ENCODE assay signal across 8 cellular contexts in the genomic region with DNA sequence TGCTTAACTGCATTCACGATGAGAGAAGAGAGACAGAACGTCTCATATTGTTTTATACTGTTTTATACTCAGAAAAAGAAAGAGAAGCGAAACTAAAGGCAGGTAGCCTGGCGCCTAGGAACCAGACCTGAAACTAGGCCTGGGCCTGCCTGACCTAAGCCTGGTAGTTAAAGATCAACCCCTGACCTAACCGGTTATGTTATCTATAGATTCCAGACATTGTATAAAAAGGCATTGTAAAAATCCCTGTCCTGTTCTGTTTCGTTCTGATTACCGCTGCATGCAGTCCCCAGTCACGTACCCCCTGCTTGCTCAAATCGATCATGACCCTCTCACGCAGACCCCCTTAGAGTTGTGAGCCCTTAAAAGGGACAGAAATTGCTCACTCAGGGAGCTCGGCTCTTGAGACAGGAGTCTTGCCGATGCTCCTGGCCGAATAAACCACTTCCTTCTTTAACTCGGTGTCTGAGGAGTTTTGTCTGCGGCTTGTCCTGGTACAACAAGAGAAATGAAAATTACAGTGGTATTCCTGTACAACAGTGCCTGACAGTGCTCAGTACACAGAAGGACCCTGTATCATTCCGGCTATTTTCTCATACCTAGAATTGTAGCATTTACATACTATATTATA.
DNase-seq lines count a peak whose midpoint lies in the region; ATAC-seq, FAIRE-seq and TF ChIP-seq lines count a peak whose summit lies in the region.
"Not testable (repeated sequence)": the region's sequence is repeated elsewhere in the genome, so short reads cannot be mapped to it uniquely, and the experiment has no call there.

No MANE protein-coding gene starts in this region.

- peaks cover 60% of the 10 kb centered on the region for H3K4me1 ChIP-seq in CD8-positive, alpha-beta T cell (ENCODE audit: insufficient read depth, low read length)
- H3K4me1 ChIP-seq in OCI-LY7 (ENCODE audit: insufficient read depth, low read length, poor library complexity, severe bottlenecking) = peaks cover 98% of the 10 kb centered on the region
- H3K4me1 ChIP-seq in naive thymus-derived CD4-positive, alpha-beta T cell (ENCODE audit: control insufficient read depth in 2 of 2, insufficient read depth in 2 of 2, low read length in 2 of 2) = peaks cover 41 to 44% of the 10 kb centered on the region in 2 donors

- not testable (repeated sequence) for H3K27me3 Mint-ChIP-seq in CD8-positive, alpha-beta T cell (ENCODE audit: low read depth); activated CD4-positive, alpha-beta memory T cell treated with anti-CD3 and anti-CD28 coated beads for 36 hours; activated T-helper 2 cell treated with anti-CD3 and anti-CD28 coated beads, Interferon-gamma antibody, Interleukin-2, Interleukin-4, amounts not matched to agents 10 μg/mL and 5 μg/mL and 100 μg/mL, durations not matched to agents 14 hours and 24 hours and 36 hours (ENCODE audit: low read depth); effector memory CD8-positive, alpha-beta T cell; naive thymus-derived CD4-positive, alpha-beta T cell; stimulated activated naive B cell treated with anti-CD40 and anti-IgM and Interleukin-4, amounts not matched to agents 10 μg/mL and 1 μg/mL and 100 μg/mL, for 72 hours

- peak overlapping the region; percentile 84 for H3K27ac Mint-ChIP-seq in CD8-positive, alpha-beta T cell
- H3K27ac Mint-ChIP-seq in activated CD4-positive, alpha-beta memory T cell treated with anti-CD3 and anti-CD28 coated beads for 36 hours = peak overlapping the region; percentile 88
- H3K27ac Mint-ChIP-seq in activated T-helper 2 cell treated with anti-CD3 and anti-CD28 coated beads, Interferon-gamma antibody, Interleukin-2, Interleukin-4, amounts not matched to agents 10 μg/mL and 5 μg/mL and 100 μg/mL, durations not matched to agents 14 hours and 24 hours and 36 hours = peak overlapping the region; percentile 58
- peak overlapping the region; percentile 86 to 98 for H3K27ac Mint-ChIP-seq in effector memory CD8-positive, alpha-beta T cell
- peak overlapping the region in 7 of 9 donors; percentile 24 to 85 (median 72) for H3K27ac Mint-ChIP-seq in naive thymus-derived CD4-positive, alpha-beta T cell
- H3K27ac Mint-ChIP-seq in stimulated activated naive B cell treated with anti-CD40 and anti-IgM and Interleukin-4, amounts not matched to agents 10 μg/mL and 1 μg/mL and 100 μg/mL, for 72 hours = peak overlapping the region; percentile 85

- H4K20me1 ChIP-seq in OCI-LY7 (ENCODE audit: insufficient read depth, low read length) = not testable (repeated sequence)

- not testable (repeated sequence) for H2AFZ ChIP-seq in OCI-LY7 (ENCODE audit: low read length)

- peak; percentile 80 for FAIRE-seq in GM19239 (lab: Jason Lieb, UNC)

- not testable (repeated sequence) for TF ChIP-seq CTCF in CD8-positive, alpha-beta T cell (IDR thresholded peaks at IDR 0.05); OCI-LY7 (conservative IDR thresholded peaks at IDR 0.05; ENCODE audit: low read length)

- H3K36me3 ChIP-seq in CD8-positive, alpha-beta T cell (ENCODE audit: insufficient read depth, low read length); naive thymus-derived CD4-positive, alpha-beta T cell (ENCODE audit: control insufficient read depth in 2 of 3, insufficient read depth in 3 of 3, low read length in 3 of 3): not testable (repeated sequence)
- peaks cover 11% of the 10 kb centered on the region for H3K36me3 ChIP-seq in OCI-LY7 (ENCODE audit: insufficient read depth, low read length)

- POLR2A ChIA-PET in CD8-positive, alpha-beta T cell (lab: Charles Lee) = interaction anchor here (0.9 kb wide), 1 partner anchor 18 kb away, joined by 3 read pairs; no protein-coding TSS in a partner anchor
- POLR2A ChIA-PET in OCI-LY7 (lab: Charles Lee) = interaction anchor here (0.7 to 1.9 kb wide), 2 partner anchors 18 to 49 kb away, joined by 3 to 5 read pairs; no protein-coding TSS in a partner anchor
- POLR2A ChIA-PET in activated CD4-positive, alpha-beta memory T cell treated with anti-CD3 and anti-CD28 coated beads for 36 hours (lab: Charles Lee) = not testable (repeated sequence)
- POLR2A ChIA-PET in naive thymus-derived CD4-positive, alpha-beta T cell (lab: Charles Lee) = interaction anchor here (0.7 kb wide), 1 partner anchor 15 kb away, joined by 4 read pairs; no protein-coding TSS in a partner anchor

- not testable (repeated sequence) for H3K4me3 ChIP-seq in CD8-positive, alpha-beta T cell (ENCODE audit: low read depth, low read length); naive thymus-derived CD4-positive, alpha-beta T cell (ENCODE audit: low read length)
- peak overlapping the region; percentile 23 for H3K4me3 ChIP-seq in OCI-LY7 (ENCODE audit: low read depth, low read length, poor library complexity, severe bottlenecking)

- H3K9me3 Mint-ChIP-seq in CD8-positive, alpha-beta T cell; activated CD4-positive, alpha-beta memory T cell treated with anti-CD3 and anti-CD28 coated beads for 36 hours; activated T-helper 2 cell treated with anti-CD3 and anti-CD28 coated beads, Interferon-gamma antibody, Interleukin-2, Interleukin-4, amounts not matched to agents 10 μg/mL and 5 μg/mL and 100 μg/mL, durations not matched to agents 14 hours and 24 hours and 36 hours; effector memory CD8-positive, alpha-beta T cell; naive thymus-derived CD4-positive, alpha-beta T cell; stimulated activated naive B cell treated with anti-CD40 and anti-IgM and Interleukin-4, amounts not matched to agents 10 μg/mL and 1 μg/mL and 100 μg/mL, for 72 hours: not testable (repeated sequence)

- ATAC-seq in CD8-positive, alpha-beta T cell; effector memory CD8-positive, alpha-beta T cell (replicated peaks); naive thymus-derived CD4-positive, alpha-beta T cell: not testable (repeated sequence)
- ATAC-seq in stimulated activated naive B cell treated with anti-CD40 and anti-IgM and Interleukin-4, amounts not matched to agents 10 μg/mL and 1 μg/mL and 100 μg/mL, for 72 hours (replicated peaks) = peak; percentile 42 to 57

- not testable (repeated sequence) for H3K27ac ChIP-seq in CD8-positive, alpha-beta T cell (ENCODE audit: low read depth, low read length); naive thymus-derived CD4-positive, alpha-beta T cell (ENCODE audit: low read depth, low read length)
- peak overlapping the region; percentile 97 for H3K27ac ChIP-seq in OCI-LY7 (ENCODE audit: low read depth, low read length, poor library complexity, severe bottlenecking)

- intact Hi-C loops in CD8-positive, alpha-beta T cell (cut with DNase I, micrococcal nuclease) = loop anchor here in 1 of 2 experiments (2.0 kb wide), 1 partner anchor 17 kb away; no protein-coding TSS in a partner anchor
- intact Hi-C loops in OCI-LY7 (cut with micrococcal nuclease; ENCODE audit: unreplicated experiment); activated CD4-positive, alpha-beta memory T cell treated with anti-CD3 and anti-CD28 coated beads for 36 hours (cut with micrococcal nuclease); activated T-helper 2 cell treated with anti-CD3 and anti-CD28 coated beads, Interferon-gamma antibody, Interleukin-2, Interleukin-4, amounts not matched to agents 10 μg/mL and 5 μg/mL and 100 μg/mL, durations not matched to agents 14 hours and 24 hours and 36 hours (cut with micrococcal nuclease); naive thymus-derived CD4-positive, alpha-beta T cell (cut with micrococcal nuclease): not testable (repeated sequence)

- H3K4me3 Mint-ChIP-seq in CD8-positive, alpha-beta T cell = peak overlapping the region; percentile 61
- H3K4me3 Mint-ChIP-seq in activated CD4-positive, alpha-beta memory T cell treated with anti-CD3 and anti-CD28 coated beads for 36 hours = peak overlapping the region; percentile 69
- H3K4me3 Mint-ChIP-seq in activated T-helper 2 cell treated with anti-CD3 and anti-CD28 coated beads, Interferon-gamma antibody, Interleukin-2, Interleukin-4, amounts not matched to agents 10 μg/mL and 5 μg/mL and 100 μg/mL, durations not matched to agents 14 hours and 24 hours and 36 hours (ENCODE audit: low read depth) = not testable (repeated sequence)
- H3K4me3 Mint-ChIP-seq in effector memory CD8-positive, alpha-beta T cell = peak overlapping the region; percentile 76 to 82
- peak overlapping the region in 4 of 10 donors; percentile 18 to 40 (median 28) for H3K4me3 Mint-ChIP-seq in naive thymus-derived CD4-positive, alpha-beta T cell
- peak overlapping the region; percentile 54 to 72 for H3K4me3 Mint-ChIP-seq in stimulated activated naive B cell treated with anti-CD40 and anti-IgM and Interleukin-4, amounts not matched to agents 10 μg/mL and 1 μg/mL and 100 μg/mL, for 72 hours

- BruUV-seq in OCI-LY7 (replicated peaks; lab: Mats Ljungman, UMichigan) = not testable (repeated sequence)

- peaks cover 19% of the 10 kb centered on the region for H3K36me3 Mint-ChIP-seq in CD8-positive, alpha-beta T cell
- not testable (repeated sequence) for H3K36me3 Mint-ChIP-seq in activated CD4-positive, alpha-beta memory T cell treated with anti-CD3 and anti-CD28 coated beads for 36 hours
- peaks cover 36% of the 10 kb centered on the region for H3K36me3 Mint-ChIP-seq in activated T-helper 2 cell treated with anti-CD3 and anti-CD28 coated beads, Interferon-gamma antibody, Interleukin-2, Interleukin-4, amounts not matched to agents 10 μg/mL and 5 μg/mL and 100 μg/mL, durations not matched to agents 14 hours and 24 hours and 36 hours (ENCODE audit: low read depth)
- peaks cover 18% of the 10 kb centered on the region for H3K36me3 Mint-ChIP-seq in effector memory CD8-positive, alpha-beta T cell (ENCODE audit: insufficient read depth)
- H3K36me3 Mint-ChIP-seq in naive thymus-derived CD4-positive, alpha-beta T cell = peaks cover 0 to 23% (median 16%) of the 10 kb centered on the region in 5 donors
- peaks cover 10 to 19% of the 10 kb centered on the region in 2 donors for H3K36me3 Mint-ChIP-seq in stimulated activated naive B cell treated with anti-CD40 and anti-IgM and Interleukin-4, amounts not matched to agents 10 μg/mL and 1 μg/mL and 100 μg/mL, for 72 hours

- peak overlapping the region; percentile 69 for H3K4me2 ChIP-seq in OCI-LY7 (ENCODE audit: low read length)

- H3K9me3 ChIP-seq in CD8-positive, alpha-beta T cell (ENCODE audit: low read length); OCI-LY7 (ENCODE audit: low read length); naive thymus-derived CD4-positive, alpha-beta T cell (ENCODE audit: control insufficient read depth in 2 of 3, low read length in 3 of 3): not testable (repeated sequence)

- CTCF ChIA-PET in CD8-positive, alpha-beta T cell (lab: Charles Lee) = interaction anchor here (1.5 kb wide), 1 partner anchor 15 kb away, joined by 3 read pairs; no protein-coding TSS in a partner anchor
- CTCF ChIA-PET in OCI-LY7 (lab: Charles Lee; ENCODE audit: unreplicated experiment); activated CD4-positive, alpha-beta memory T cell treated with anti-CD3 and anti-CD28 coated beads for 36 hours (lab: Charles Lee): not testable (repeated sequence)
- CTCF ChIA-PET in naive thymus-derived CD4-positive, alpha-beta T cell (lab: Charles Lee) = interaction anchor here (0.6 kb wide), 1 partner anchor 18 kb away, joined by 3 read pairs; no protein-coding TSS in a partner anchor

- H3K27me3 ChIP-seq in CD8-positive, alpha-beta T cell (ENCODE audit: insufficient read depth, low read length); naive thymus-derived CD4-positive, alpha-beta T cell (ENCODE audit: control insufficient read depth in 2 of 2, insufficient read depth in 2 of 2, low read length in 2 of 2): not testable (repeated sequence)

- H3K9me2 ChIP-seq in OCI-LY7 (ENCODE audit: insufficient read depth, low read length) = not testable (repeated sequence)

- H3K4me1 Mint-ChIP-seq in CD8-positive, alpha-beta T cell (ENCODE audit: low read depth) = peaks cover 80% of the 10 kb centered on the region
- H3K4me1 Mint-ChIP-seq in activated CD4-positive, alpha-beta memory T cell treated with anti-CD3 and anti-CD28 coated beads for 36 hours (ENCODE audit: low read depth) = peaks cover 85% of the 10 kb centered on the region
- H3K4me1 Mint-ChIP-seq in activated T-helper 2 cell treated with anti-CD3 and anti-CD28 coated beads, Interferon-gamma antibody, Interleukin-2, Interleukin-4, amounts not matched to agents 10 μg/mL and 5 μg/mL and 100 μg/mL, durations not matched to agents 14 hours and 24 hours and 36 hours (ENCODE audit: low read depth) = peaks cover 64% of the 10 kb centered on the region
- H3K4me1 Mint-ChIP-seq in effector memory CD8-positive, alpha-beta T cell (ENCODE audit: low read depth in 2 of 2) = peaks cover 46 to 76% of the 10 kb centered on the region in 2 donors
- peaks cover 41 to 91% (median 88%) of the 10 kb centered on the region in 7 donors for H3K4me1 Mint-ChIP-seq in naive thymus-derived CD4-positive, alpha-beta T cell
- H3K4me1 Mint-ChIP-seq in stimulated activated naive B cell treated with anti-CD40 and anti-IgM and Interleukin-4, amounts not matched to agents 10 μg/mL and 1 μg/mL and 100 μg/mL, for 72 hours = peaks cover 24 to 57% of the 10 kb centered on the region in 2 donors

- DNase-seq in CD8-positive, alpha-beta T cell; GM19239 (ENCODE audit: insufficient read length, low spot score); OCI-LY7 (ENCODE audit: low spot score); activated T-helper 2 cell treated with anti-CD3 and anti-CD28 coated beads, Interferon-gamma antibody, Interleukin-2, Interleukin-4, amounts not matched to agents 10 μg/mL and 5 μg/mL and 100 μg/mL, durations not matched to agents 14 hours and 24 hours and 36 hours (ENCODE audit: low spot score); effector memory CD8-positive, alpha-beta T cell; naive thymus-derived CD4-positive, alpha-beta T cell: not testable (repeated sequence)
- peak; percentile 47 for DNase-seq in activated CD4-positive, alpha-beta memory T cell treated with anti-CD3 and anti-CD28 coated beads for 36 hours
- DNase-seq in stimulated activated naive B cell treated with anti-CD40 and anti-IgM and Interleukin-4, amounts not matched to agents 10 μg/mL and 1 μg/mL and 100 μg/mL, for 72 hours = peak; percentile 33

- peaks cover 70% of the 10 kb centered on the region for H3K79me2 ChIP-seq in OCI-LY7 (ENCODE audit: insufficient read depth, low read depth, low read length)
